In the genomic region with DNA sequence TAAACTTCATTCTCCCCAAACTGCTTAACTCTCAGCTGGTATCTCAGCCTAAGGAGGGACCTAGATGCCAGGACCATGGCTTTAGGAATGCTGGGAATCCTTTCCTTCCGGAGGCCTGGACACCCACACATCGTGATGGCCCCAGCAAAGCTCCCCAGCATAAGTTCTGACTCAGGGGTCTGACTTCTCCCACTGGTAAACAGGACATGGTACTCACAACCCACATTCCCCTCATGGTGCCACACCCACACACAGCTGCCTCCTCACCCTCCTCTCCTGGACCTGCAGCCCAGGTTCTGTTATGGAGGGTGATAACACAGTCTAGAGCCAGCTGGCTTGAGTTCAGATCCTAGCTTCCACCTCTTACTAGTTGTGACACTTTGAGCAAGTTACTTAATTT, we compare ENCODE assay signal across 9 cellular contexts. TPM values are rescaled to one million over a fixed set of nuclear protein-coding genes. Genes with fewer than 3 reads are reported as not detected.
DNase-seq lines count a peak whose midpoint lies in the region; ATAC-seq and TF ChIP-seq lines count a peak whose summit lies in the region.
"Had no signal": no experiment of that assay in that cellular context is flagged by ENCODE, and none has a peak within 500 bp of the region (broad histone marks: within the 10 kb centered on the region; RNA-seq: fewer than 3 reads in every experiment).

No MANE protein-coding gene starts in this region.

- H3K27me3 Mint-ChIP-seq in GM23338 (ENCODE audit: insufficient read depth, low read depth, poor library complexity) (peaks cover 50% of the 10 kb centered on the region), T-helper 17 cell (no peaks in the 10 kb centered on the region)

- no TSS peak for BruUV-seq in PC-3 (replicated peaks; lab: Mats Ljungman, UMichigan)

- CTCF ChIA-PET in PC-3 (lab: Charles Lee) = no interaction called here

- H3K79me2 ChIP-seq in GM23338 (replicated peaks; ENCODE audit: insufficient read depth) (no peaks in the 10 kb centered on the region), MM.1S (ENCODE audit: low read length) (no peaks in the 10 kb centered on the region), PC-3 (ENCODE audit: low read length) (no peaks in the 10 kb centered on the region)

- ATAC-seq in GM23338 (no peak), T-helper 17 cell (no peak), HG03135 (IDR thresholded peaks at IDR 0.05; ENCODE audit: unreplicated experiment) (no peak), PC-3 (no peak), GM19395 (IDR thresholded peaks at IDR 0.05; ENCODE audit: unreplicated experiment) (no peak)

- DNase-seq in GM23338 (ENCODE audit: low spot score) = no peak
- no peak for DNase-seq in T-helper 17 cell
- DNase-seq in fibroblast of mammary gland (ENCODE audit: low read depth) = peak; percentile 58
- DNase-seq in MM.1S = no peak
- DNase-seq in PC-3 = no peak
- DNase-seq: amniotic stem cell had no signal

- H3K36me3 ChIP-seq in GM23338 (ENCODE audit: insufficient read depth) = no peaks in the 10 kb centered on the region
- peaks cover 2% of the 10 kb centered on the region for H3K36me3 ChIP-seq in skeletal muscle satellite cell (ENCODE audit: insufficient read depth, low read length)
- H3K36me3 ChIP-seq in MM.1S (replicated peaks; ENCODE audit: insufficient read depth, low read length) = no peaks in the 10 kb centered on the region
- no peaks in the 10 kb centered on the region for H3K36me3 ChIP-seq in PC-3 (ENCODE audit: low read depth, low read length)

- peaks cover 70% of the 10 kb centered on the region for H3K27me3 ChIP-seq in GM23338 (ENCODE audit: insufficient read depth)
- no peaks in the 10 kb centered on the region for H3K27me3 ChIP-seq in skeletal muscle satellite cell (ENCODE audit: control insufficient read depth, insufficient read depth, low read length)
- H3K27me3 ChIP-seq in MM.1S (replicated peaks; ENCODE audit: insufficient read depth, low read length) = peaks cover 25% of the 10 kb centered on the region
- no peaks in the 10 kb centered on the region for H3K27me3 ChIP-seq in PC-3 (ENCODE audit: low read length)

- H3K4me3 ChIP-seq in GM23338 = peak overlapping the region; percentile 57
- H3K4me3 ChIP-seq in fibroblast of mammary gland (ENCODE audit: control insufficient read depth, low read depth, low read length) = no peak overlapping the region
- H3K4me3 ChIP-seq in skeletal muscle satellite cell (ENCODE audit: low read length) = peak overlapping the region; percentile 78
- H3K4me3 ChIP-seq in MM.1S (ENCODE audit: low read length) = no peak overlapping the region
- H3K4me3 ChIP-seq in PC-3 (ENCODE audit: low read length) = no peak overlapping the region

- H3K4me1 ChIP-seq in GM23338 (ENCODE audit: insufficient read depth) (no peaks in the 10 kb centered on the region), skeletal muscle satellite cell (ENCODE audit: control insufficient read depth, insufficient read depth, low read length) (peaks cover 25% of the 10 kb centered on the region), MM.1S (ENCODE audit: low read length) (no peaks in the 10 kb centered on the region), PC-3 (ENCODE audit: insufficient read depth, low read length) (peaks cover 17% of the 10 kb centered on the region)

- H3K4me1 Mint-ChIP-seq in GM23338 (peaks cover 15% of the 10 kb centered on the region), T-helper 17 cell (peaks cover 28% of the 10 kb centered on the region)

- H4K20me1 ChIP-seq in GM23338 (replicated peaks; ENCODE audit: insufficient read depth) = no peaks in the 10 kb centered on the region; the same call in 1 of the 2 replicates
- H4K20me1 ChIP-seq in MM.1S (ENCODE audit: insufficient read depth, low read length) = no peaks in the 10 kb centered on the region
- no peaks in the 10 kb centered on the region for H4K20me1 ChIP-seq in PC-3 (ENCODE audit: low read length)

- H3K36me3 Mint-ChIP-seq in GM23338 (ENCODE audit: low read depth) (no peaks in the 10 kb centered on the region), T-helper 17 cell (ENCODE audit: low read depth) (no peaks in the 10 kb centered on the region)

- H3K27ac ChIP-seq in GM23338 (ENCODE audit: low read depth) (no peak overlapping the region), MM.1S (ENCODE audit: low read length) (no peak overlapping the region), PC-3 (ENCODE audit: low read length) (no peak overlapping the region)

- H3K9me3 ChIP-seq in T-helper 17 cell (ENCODE audit: control insufficient read depth, low read length, poor library complexity, severe bottlenecking) (no peaks in the 10 kb centered on the region), skeletal muscle satellite cell (replicated peaks; ENCODE audit: low read length) (no peaks in the 10 kb centered on the region), MM.1S (replicated peaks; ENCODE audit: insufficient read depth, low read length) (no peaks in the 10 kb centered on the region), PC-3 (ENCODE audit: low read length) (no peaks in the 10 kb centered on the region)

- POLR2A ChIA-PET in PC-3 (lab: Charles Lee; ENCODE audit: unreplicated experiment) = no interaction called here

- intact Hi-C loops in PC-3 (cut with micrococcal nuclease) = no loop called here

- H3K27ac Mint-ChIP-seq in GM23338 (no peak overlapping the region), T-helper 17 cell (peak overlapping the region; percentile 84)

- H3K4me2 ChIP-seq in GM23338 (peak overlapping the region; percentile 75; the same call in 1 of the 2 replicates), skeletal muscle satellite cell (ENCODE audit: low read length) (peak overlapping the region; percentile 97), MM.1S (ENCODE audit: low read depth, low read length) (no peak overlapping the region), PC-3 (ENCODE audit: low read length) (no peak overlapping the region)

- peak overlapping the region; percentile 62 for H3K4me3 Mint-ChIP-seq in GM23338
- peak overlapping the region; percentile 90 for H3K4me3 Mint-ChIP-seq in T-helper 17 cell

- peak overlapping the region; percentile 90 for H3K9ac ChIP-seq in skeletal muscle satellite cell (ENCODE audit: low read depth, low read length)
- no peak overlapping the region for H3K9ac ChIP-seq in MM.1S (ENCODE audit: low read length)
- no peak overlapping the region for H3K9ac ChIP-seq in PC-3 (ENCODE audit: low read length)

- no peak for TF ChIP-seq CTCF in GM23338 (conservative IDR thresholded peaks at IDR 0.05; ENCODE audit: low read depth in 2 of 2)
- TF ChIP-seq CTCF in fibroblast of mammary gland (conservative IDR thresholded peaks at IDR 0.05; ENCODE audit: control insufficient read depth, insufficient read depth, low read depth, low read length) = no peak
- TF ChIP-seq CTCF in MM.1S (IDR thresholded peaks at IDR 0.05; ENCODE audit: low read length) = no peak
- TF ChIP-seq CTCF in PC-3 (conservative IDR thresholded peaks at IDR 0.05; ENCODE audit: low read depth, low read length) = no peak

- peaks cover 4% of the 10 kb centered on the region; the same call in 1 of the 2 replicates for H3F3A ChIP-seq in GM23338 (replicated peaks; ENCODE audit: low read depth)
- no peaks in the 10 kb centered on the region for H3F3A ChIP-seq in MM.1S (ENCODE audit: insufficient read depth, low read length)
- H3F3A ChIP-seq in PC-3 (ENCODE audit: low read length, unreplicated experiment) = no peaks in the 10 kb centered on the region

- H2AFZ ChIP-seq in GM23338 (no peak overlapping the region), MM.1S (ENCODE audit: low read length) (no peak overlapping the region), PC-3 (ENCODE audit: low read length) (no peak overlapping the region)

- peaks cover 11% of the 10 kb centered on the region for H3K9me3 Mint-ChIP-seq in GM23338

- H3K9me2 ChIP-seq in GM23338 (ENCODE audit: insufficient read depth) (no peaks in the 10 kb centered on the region), MM.1S (replicated peaks; ENCODE audit: insufficient read depth, low read length) (no peaks in the 10 kb centered on the region), PC-3 (replicated peaks; ENCODE audit: low read length) (no peaks in the 10 kb centered on the region)

RNA-seq across cellular contexts. Expression of gene RNF227, which starts 0.7 kb away (rescaled TPM):
- 0.66 and 1.4 TPM in 2 replicates for total RNA-seq in GM23338 (2014; rRNA removed; shearing (Covaris generic))
- 0.35 and 0.42 TPM in 2 replicates for polyA plus RNA-seq in GM23338 (2016; fragmentation: Nextera tagmentation; extraction: Ambion mirVana)
- total RNA-seq in T-helper 17 cell = 1 to 10 TPM; 1.4 to 2.3 TPM
- total RNA-seq in skeletal muscle satellite cell (2012; rRNA removed) = 1.7 and 6.1 TPM in 2 replicates
- total RNA-seq in PC-3 (2014; rRNA removed) = 0.11 and 0.52 TPM in 2 replicates

RNA-seq across cellular contexts. Expression of gene KCNAB3, which starts 12.9 kb away (rescaled TPM):
- total RNA-seq in GM23338 (2014; rRNA removed; shearing (Covaris generic)) = 0.47 and 1.0 TPM in 2 replicates
- polyA plus RNA-seq in GM23338 (2016; fragmentation: Nextera tagmentation; extraction: Ambion mirVana) = 0.45 and 1.0 TPM in 2 replicates
- total RNA-seq in T-helper 17 cell = 1 to 10 TPM; 5.9 to 8.4 TPM
- total RNA-seq in skeletal muscle satellite cell (2012; rRNA removed) = 0.22 and 0.25 TPM in 2 replicates
- total RNA-seq in PC-3 (2014; rRNA removed) = 0.26 and 0.75 TPM in 2 replicates

RNA-seq across cellular contexts. Expression of gene TRAPPC1, which starts 14.9 kb away (rescaled TPM):
- total RNA-seq in GM23338 (2014; rRNA removed; shearing (Covaris generic)) = 45.2 and 52.4 TPM in 2 replicates
- 211 and 234 TPM in 2 replicates for polyA plus RNA-seq in GM23338 (2016; fragmentation: Nextera tagmentation; extraction: Ambion mirVana)
- total RNA-seq in T-helper 17 cell (100 to 1,000 TPM; 102 to 118 TPM), PC-3 (2014; rRNA removed) (26.4 and 30.5 TPM in 2 replicates)
- total RNA-seq in skeletal muscle satellite cell (2012; rRNA removed) = 48.3 and 51.7 TPM in 2 replicates

RNA-seq across cellular contexts. Expression of gene CNTROB, which starts 15.2 kb away (rescaled TPM):
- total RNA-seq in GM23338 (2014; rRNA removed; shearing (Covaris generic)) = 18.4 and 18.5 TPM in 2 replicates
- polyA plus RNA-seq in GM23338 (2016; fragmentation: Nextera tagmentation; extraction: Ambion mirVana) = 16.3 and 17.8 TPM in 2 replicates
- total RNA-seq in T-helper 17 cell (10 to 100 TPM; 24.3 to 27.9 TPM), PC-3 (2014; rRNA removed) (27.5 and 40.5 TPM in 2 replicates)
- 20.3 and 22.3 TPM in 2 replicates for total RNA-seq in skeletal muscle satellite cell (2012; rRNA removed)

RNA-seq across cellular contexts. Expression of gene CHD3, which starts 28.2 kb away (rescaled TPM):
- total RNA-seq in GM23338 (2014; rRNA removed; shearing (Covaris generic)) = 9.7 and 12.3 TPM in 2 replicates
- polyA plus RNA-seq in GM23338 (2016; fragmentation: Nextera tagmentation; extraction: Ambion mirVana) = 2.9 and 3.0 TPM in 2 replicates
- total RNA-seq in T-helper 17 cell (100 to 1,000 TPM; 219 TPM), PC-3 (2014; rRNA removed) (102 and 151 TPM in 2 replicates)
- 35.0 and 38.2 TPM in 2 replicates for total RNA-seq in skeletal muscle satellite cell (2012; rRNA removed)

Comparison
In these comparisons a context has a peak if more than half of its experiments do, and no peak if none do; other contexts are left out.
1. H3K4me2 ChIP-seq: peak in GM23338 (single experiment) and skeletal muscle satellite cell (single experiment); none in MM.1S (single experiment) and PC-3 (single experiment).
2. H3K4me3 ChIP-seq: peak in GM23338 (single experiment) and skeletal muscle satellite cell (single experiment); none in fibroblast of mammary gland (single experiment), MM.1S (single experiment) and PC-3 (single experiment).